In genomic region chr6:55578537-55579363, GRCh38 we compare ENCODE assay signal across 8 cellular contexts. TPM values are rescaled to one million over a fixed set of nuclear protein-coding genes. Genes with fewer than 3 reads are reported as not detected.
DNase-seq lines count a peak whose midpoint lies in the region; ATAC-seq and TF ChIP-seq lines count a peak whose summit lies in the region.

Gene HMGCLL1 (minus strand): TSS chr6:55579192. CDS start chr6:55579055, 137 bp downstream.

- peak; percentile 88 for DNase-seq in H7
- DNase-seq in UCSD-AML1 (lab: John Stamatoyannopoulos, UW; ENCODE audit: unreplicated experiment): peak; percentile 5
- peak; percentile 45 for DNase-seq in left cardiac atrium
- DNase-seq in ovary: no peak
- no peak for DNase-seq in stimulated activated CD4-positive, alpha-beta T cell treated with anti-CD3 and anti-CD28 coated beads, Interleukin-2, amount 100 ng/mL, for 48 hours
- DNase-seq in HuH-7 (ENCODE audit: low spot score): no peak
- no peak for DNase-seq in HFFc6

- peak within 1 kb of the TSS; percentile 59 for H3K4me3 ChIP-seq in H7 (ENCODE audit: insufficient read depth, low read depth, low read length)
- H3K4me3 ChIP-seq in ovary: peak within 1 kb of the TSS; percentile 12

- H3K9me3 Mint-ChIP-seq in HFFc6: peaks cover 10% of the 10 kb centered on the region; the same call in 1 of the 2 replicates

- H3K9me3 ChIP-seq in ovary: no peaks in the 10 kb centered on the region

- intact Hi-C loops in left cardiac atrium (cut with DNase I): no loop called here
- intact Hi-C loops in ovary (cut with DNase I): no loop called here

- TF ChIP-seq CTCF in ovary (IDR thresholded peaks at IDR 0.05): no peak
- TF ChIP-seq CTCF in HFFc6 (IDR thresholded peaks at IDR 0.05): no peak

- H3K4me1 Mint-ChIP-seq in HFFc6 (ENCODE audit: low read depth): no peaks in the 10 kb centered on the region

- H3K27ac Mint-ChIP-seq in HFFc6: no peak within 1 kb of the TSS

- no peak for TF ChIP-seq EP300 in ovary (IDR thresholded peaks at IDR 0.05)

- H3K36me3 Mint-ChIP-seq in HFFc6 (ENCODE audit: low read depth): no peaks in the 10 kb centered on the region

- no peaks in the 10 kb centered on the region for H3K4me1 ChIP-seq in ovary (ENCODE audit: insufficient read depth)

- WGBS in ovary, 3 donors: 12 to 18% (median 17%) methylated on average over 48 to 49 of the region's 49 CpGs

- H3K27me3 Mint-ChIP-seq in HFFc6 (ENCODE audit: insufficient read depth): peaks cover 1% of the 10 kb centered on the region; the same call in 1 of the 2 replicates

- no peak within 1 kb of the TSS for H3K4me3 Mint-ChIP-seq in HFFc6

- no peak for TF ChIP-seq POLR2A in ovary (IDR thresholded peaks at IDR 0.05)

- H3K27ac ChIP-seq in ovary: no peak within 1 kb of the TSS

- H3K27me3 ChIP-seq in H7 (ENCODE audit: control insufficient read depth, insufficient read depth, low read length) (peaks cover 2% of the 10 kb centered on the region; the same call in 1 of the 2 replicates), ovary (no peaks in the 10 kb centered on the region)

- ATAC-seq in left cardiac atrium: peak; percentile 89 to 98
- ATAC-seq in HG02678 (IDR thresholded peaks at IDR 0.05; ENCODE audit: unreplicated experiment): no peak

- H3K36me3 ChIP-seq in H7 (replicated peaks; ENCODE audit: control insufficient read depth, insufficient read depth, low read length) (no peaks in the 10 kb centered on the region), ovary (no peaks in the 10 kb centered on the region)

RNA-seq across cellular contexts. Expression of gene HMGCLL1, which starts in this region (rescaled TPM):
- total RNA-seq in H7 (2014; rRNA removed; shearing (Covaris generic)): 0.41 and 1.7 TPM in 2 replicates
- total RNA-seq in left cardiac atrium (1 to 10 TPM; 1.2 to 2.4 TPM), ovary (1 to 10 TPM in 2 of 7 donors, under 1 TPM in 3, not detected in 2; 0.12 to 2.5 (median 0.67) TPM)
- polyA plus RNA-seq in ovary: 1 to 10 TPM in 1 of 2 donors, under 1 TPM in 1; 0.39 to 3.1 TPM
- total RNA-seq in HFFc6 (2021; fragmentation: NEBNext Ultra II Directional; extraction: Animal tissue kit (Norgen Biotek cat#: 25700)): not detected

Comparison
In these comparisons a context has a peak if more than half of its experiments do, and no peak if none do; other contexts are left out.
1. DNase-seq: peak in H7 (single experiment), UCSD-AML1 (single experiment) and left cardiac atrium (single experiment); none in ovary (0 of 5), stimulated activated CD4-positive, alpha-beta T cell treated with anti-CD3 and anti-CD28 coated beads, Interleukin-2, amount 100 ng/mL, for 48 hours (0 of 2), HuH-7 (single experiment) and HFFc6 (single experiment).